In the genomic region with DNA sequence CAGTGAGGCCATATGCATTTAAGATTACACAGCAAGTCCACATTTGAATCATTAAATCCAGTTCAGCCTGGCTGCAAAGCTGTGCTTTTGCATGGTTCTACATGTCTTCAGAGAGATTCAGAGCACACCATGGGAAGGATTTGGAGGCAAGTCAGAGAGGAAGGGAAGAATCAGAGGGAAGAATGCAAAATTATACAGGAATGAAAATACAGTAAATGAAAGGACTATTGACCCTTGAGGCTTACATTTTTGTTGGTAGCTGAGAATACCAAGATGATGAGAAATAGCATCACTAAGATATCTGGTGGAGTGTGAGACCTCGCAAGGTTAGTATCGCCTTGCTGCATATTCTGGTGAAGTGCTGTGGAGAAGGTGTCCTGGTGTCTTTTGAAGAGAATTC, we compare ENCODE assay signal across 31 cellular contexts. TPM values are rescaled to one million over a fixed set of nuclear protein-coding genes. Genes with fewer than 3 reads are reported as not detected.
DNase-seq lines count a peak whose midpoint lies in the region; ATAC-seq and TF ChIP-seq lines count a peak whose summit lies in the region.
"Had no signal": no experiment of that assay in that cellular context is flagged by ENCODE, and none has a peak within 500 bp of the region (broad histone marks: within the 10 kb centered on the region; RNA-seq: fewer than 3 reads in every experiment).

No MANE protein-coding gene starts in this region.

- peaks cover 2% of the 10 kb centered on the region for H3K36me3 Mint-ChIP-seq in osteocyte (ENCODE audit: unreplicated experiment)
- no peaks in the 10 kb centered on the region for H3K36me3 Mint-ChIP-seq in effector memory CD8-positive, alpha-beta T cell (ENCODE audit: insufficient read depth)
- H3K36me3 Mint-ChIP-seq: stimulated activated effector memory CD8-positive, alpha-beta T cell treated with anti-CD3 and anti-CD28 coated beads, Interleukin-12 subunit alpha, Interleukin-12 subunit beta, amount 100 ng/mL, for 72 hours had no signal

- H3K27me3 Mint-ChIP-seq in osteocyte (ENCODE audit: unreplicated experiment) = no peaks in the 10 kb centered on the region
- no peaks in the 10 kb centered on the region for H3K27me3 Mint-ChIP-seq in effector memory CD8-positive, alpha-beta T cell
- H3K27me3 Mint-ChIP-seq: activated naive CD4-positive, alpha-beta T cell treated with anti-CD3 and anti-CD28 coated beads, Interleukin-2, amount 10 ng/mL, durations not matched to agents 7 days and 5 days; activated T-helper 17 cell treated with anti-CD3 and anti-CD28 coated beads, Interleukin-2, amount 50 U/mL, for 72 hours; naive thymus-derived CD4-positive, alpha-beta T cell had no signal

- H3K4me1 Mint-ChIP-seq in osteocyte (ENCODE audit: unreplicated experiment) = peaks cover 64% of the 10 kb centered on the region
- H3K4me1 Mint-ChIP-seq in effector memory CD8-positive, alpha-beta T cell (ENCODE audit: low read depth in 2 of 2) = no peaks in the 10 kb centered on the region

- H3K9me3 ChIP-seq in left ventricle myocardium inferior (replicated peaks) (no peaks in the 10 kb centered on the region), aorta (ENCODE audit: control insufficient read depth, low read length) (no peaks in the 10 kb centered on the region)
- H3K9me3 ChIP-seq: neutrophil, sigmoid colon had no signal

- H3K4me3 ChIP-seq in left ventricle myocardium inferior (no peak overlapping the region), choroid plexus epithelial cell (ENCODE audit: low read depth, low read length) (no peak overlapping the region), aorta (ENCODE audit: low read length in 2 of 2) (no peak overlapping the region)
- H3K4me3 ChIP-seq: cardiac muscle cell, lung, sigmoid colon had no signal

- H3K4me1 ChIP-seq in left ventricle myocardium inferior (peaks cover 72% of the 10 kb centered on the region), aorta (ENCODE audit: control insufficient read depth in 1 of 2, insufficient read depth in 2 of 2, low read length in 2 of 2) (peaks cover 8 to 9% of the 10 kb centered on the region in 2 donors)

- H3K27ac Mint-ChIP-seq in osteocyte (ENCODE audit: unreplicated experiment) = peak overlapping the region; percentile 61
- H3K27ac Mint-ChIP-seq in effector memory CD8-positive, alpha-beta T cell = no peak overlapping the region
- H3K27ac Mint-ChIP-seq: activated CD8-positive, alpha-beta T cell treated with anti-CD3 and anti-CD28 coated beads, Interleukin-2, amount 10 ng/mL, durations not matched to agents 7 days and 5 days; activated naive CD4-positive, alpha-beta T cell treated with anti-CD3 and anti-CD28 coated beads, Interleukin-2, amount 10 ng/mL, durations not matched to agents 7 days and 5 days; activated T-helper 17 cell treated with anti-CD3 and anti-CD28 coated beads, Interleukin-2, amount 50 U/mL, for 72 hours; naive thymus-derived CD4-positive, alpha-beta T cell; stimulated activated effector memory CD8-positive, alpha-beta T cell treated with anti-CD3 and anti-CD28 coated beads, Interleukin-12 subunit alpha, Interleukin-12 subunit beta, amount 100 ng/mL, for 72 hours had no signal

- H3K36me3 ChIP-seq in left ventricle myocardium inferior (no peaks in the 10 kb centered on the region), aorta (ENCODE audit: control insufficient read depth in 1 of 2, insufficient read depth in 2 of 2, low read length in 1 of 2) (no peaks in the 10 kb centered on the region)
- H3K36me3 ChIP-seq: cardiac muscle cell, neutrophil, sigmoid colon had no signal

- H3K27ac ChIP-seq in left ventricle myocardium inferior (replicated peaks) (peak overlapping the region; percentile 86), aorta (ENCODE audit: low read depth in 1 of 2, low read length in 2 of 2) (peak overlapping the region; percentile 57 to 76)
- H3K27ac ChIP-seq: 22Rv1, cardiac muscle cell, neutrophil, sigmoid colon had no signal

- no peak for DNase-seq in left ventricle myocardium inferior
- DNase-seq in Right ventricle myocardium inferior (ENCODE audit: missing footprints) = no peak
- DNase-seq in choroid plexus epithelial cell (ENCODE audit: low read depth) = peak; percentile 78
- no peak for DNase-seq in osteocyte (ENCODE audit: extremely low spot score, unreplicated experiment)
- DNase-seq in aorta = no peak
- DNase-seq in activated T-cell treated with anti-CD3 and anti-CD28 coated beads for 4 hours = no peak
- no peak for DNase-seq in effector memory CD8-positive, alpha-beta T cell
- DNase-seq in GOT3 (lab: John Stamatoyannopoulos, UW) = no peak
- DNase-seq: activated CD8-positive, alpha-beta T cell treated with anti-CD3 and anti-CD28 coated beads, Interleukin-2, amount 10 ng/mL, durations not matched to agents 7 days and 5 days; activated naive CD4-positive, alpha-beta T cell treated with anti-CD3 and anti-CD28 coated beads, Interleukin-2, amount 10 ng/mL, durations not matched to agents 7 days and 5 days; dermis blood vessel endothelial cell; DND-41; foreskin melanocyte; H9; kidney glomerular epithelial cell; naive thymus-derived CD4-positive, alpha-beta T cell; NCI-H1417; NCI-H2081; NCI-H748 treated with DMSO at 0.1 percent for 48 hours; SHP77 treated with DMSO at 0.1 percent for 48 hours; sigmoid colon; stimulated activated CD4-positive, alpha-beta T cell treated with anti-CD3 and anti-CD28 coated beads, Interleukin-15, amount 100 ng/mL, for 24 hours; substantia nigra had no signal

- no peaks in the 10 kb centered on the region for H3K9me3 Mint-ChIP-seq in osteocyte (ENCODE audit: unreplicated experiment)
- no peaks in the 10 kb centered on the region for H3K9me3 Mint-ChIP-seq in effector memory CD8-positive, alpha-beta T cell
- H3K9me3 Mint-ChIP-seq: activated T-helper 17 cell treated with anti-CD3 and anti-CD28 coated beads, Interleukin-2, amount 50 U/mL, for 72 hours; H9 had no signal

- intact Hi-C loops in left ventricle myocardium inferior (cut with micrococcal nuclease) = no loop called here
- intact Hi-C loops in Right ventricle myocardium inferior (cut with DNase I) = no loop called here
- intact Hi-C loops in aorta (cut with DNase I) = loop anchor here in 1 of 2 donors (5.0 kb wide), 1 partner anchor 62 kb away; no protein-coding TSS in a partner anchor

- no peak for TF ChIP-seq CTCF in left ventricle myocardium inferior (IDR thresholded peaks at IDR 0.05; ENCODE audit: borderline replicate concordance)
- no peak for TF ChIP-seq CTCF in choroid plexus epithelial cell (conservative IDR thresholded peaks at IDR 0.05; ENCODE audit: low read depth, low read length)
- TF ChIP-seq CTCF in osteocyte (IDR thresholded peaks at IDR 0.05) = no peak

- 98 to 99% methylated on average over 2 of the region's 2 CpGs for WGBS in aorta, 2 donors

- ATAC-seq in Right ventricle myocardium inferior (no peak), aorta (ENCODE audit: low FRiP score) (no peak)
- ATAC-seq in effector memory CD8-positive, alpha-beta T cell (replicated peaks) = no peak
- ATAC-seq: activated CD8-positive, alpha-beta T cell treated with anti-CD3 and anti-CD28 coated beads, Interleukin-2, amount 10 ng/mL, durations not matched to agents 7 days and 5 days; activated T-helper 17 cell treated with anti-CD3 and anti-CD28 coated beads, Interleukin-2, amount 50 U/mL, for 72 hours; esophagus mucosa; naive thymus-derived CD4-positive, alpha-beta T cell; Panc1; stimulated activated effector memory CD8-positive, alpha-beta T cell treated with anti-CD3 and anti-CD28 coated beads, Interleukin-12 subunit alpha, Interleukin-12 subunit beta, amount 100 ng/mL, for 72 hours had no signal

- H3K4me3 Mint-ChIP-seq in osteocyte (ENCODE audit: unreplicated experiment) = no peak overlapping the region
- H3K4me3 Mint-ChIP-seq in effector memory CD8-positive, alpha-beta T cell = no peak overlapping the region
- H3K4me3 Mint-ChIP-seq: activated CD8-positive, alpha-beta T cell treated with anti-CD3 and anti-CD28 coated beads, Interleukin-2, amount 10 ng/mL, durations not matched to agents 7 days and 5 days; activated naive CD4-positive, alpha-beta T cell treated with anti-CD3 and anti-CD28 coated beads, Interleukin-2, amount 10 ng/mL, durations not matched to agents 7 days and 5 days; activated T-helper 17 cell treated with anti-CD3 and anti-CD28 coated beads, Interleukin-2, amount 50 U/mL, for 72 hours; H9; naive thymus-derived CD4-positive, alpha-beta T cell; stimulated activated effector memory CD8-positive, alpha-beta T cell treated with anti-CD3 and anti-CD28 coated beads, Interleukin-12 subunit alpha, Interleukin-12 subunit beta, amount 100 ng/mL, for 72 hours had no signal

- H3K27me3 ChIP-seq in left ventricle myocardium inferior (ENCODE audit: low read depth) (no peaks in the 10 kb centered on the region), aorta (ENCODE audit: control insufficient read depth in 1 of 2, insufficient read depth in 2 of 2, low read length in 1 of 2) (no peaks in the 10 kb centered on the region)
- H3K27me3 ChIP-seq: cardiac muscle cell, neutrophil, sigmoid colon had no signal

RNA-seq across cellular contexts. Expression of gene FILIP1L, which starts 13.8 kb away (rescaled TPM):
- total RNA-seq in left ventricle myocardium inferior (84.9 TPM), Right ventricle myocardium inferior (41.3 TPM), osteocyte (47.0 and 49.3 TPM in 2 replicates), aorta (100 to 1,000 TPM; 332 to 861 TPM)
- 100 to 1,000 TPM; 168 to 170 TPM for polyA plus RNA-seq in aorta
